1 cellular context compared by ENCODE assay signal in genomic region chr13:98198683-98199082, GRCh38.
TF ChIP-seq lines count a peak whose summit lies in the region.

No MANE protein-coding gene starts in this region.

TF ChIP-seq in IMR-90, 13 proteins besides CTCF, POLR2A, EP300 and RAD21:
- TF ChIP-seq ELK1 (IDR thresholded peaks at IDR 0.05; ENCODE audit: borderline replicate concordance, low read depth, low read length) (no peak), MAFK (IDR thresholded peaks at IDR 0.05; ENCODE audit: low read depth, low read length) (no peak), CEBPB (IDR thresholded peaks at IDR 0.05; ENCODE audit: low read depth, low read length) (no peak), MXI1 (IDR thresholded peaks at IDR 0.05; ENCODE audit: borderline replicate concordance, low read depth, low read length) (no peak), RCOR1 (IDR thresholded peaks at IDR 0.05; ENCODE audit: insufficient replicate concordance, low read length) (no peak), CHD1 (IDR thresholded peaks at IDR 0.05; ENCODE audit: low read depth, low read length) (no peak), FOS (IDR thresholded peaks at IDR 0.05; ENCODE audit: low read depth, low read length) (no peak), USF2 (IDR thresholded peaks at IDR 0.05; ENCODE audit: low read depth, low read length) (no peak), NFE2L2 (IDR thresholded peaks at IDR 0.05; ENCODE audit: low read depth, low read length) (no peak), SMC3 (IDR thresholded peaks at IDR 0.05; ENCODE audit: low read depth, low read length) (no peak), MAZ (IDR thresholded peaks at IDR 0.05; ENCODE audit: borderline replicate concordance, low read depth, low read length) (no peak), RFX5 (IDR thresholded peaks at IDR 0.05; ENCODE audit: low read depth, low read length) (no peak), BHLHE40 (IDR thresholded peaks at IDR 0.05; ENCODE audit: low read depth, low read length) (no peak)
